8 cellular contexts compared by ENCODE assay signal in the genomic region with DNA sequence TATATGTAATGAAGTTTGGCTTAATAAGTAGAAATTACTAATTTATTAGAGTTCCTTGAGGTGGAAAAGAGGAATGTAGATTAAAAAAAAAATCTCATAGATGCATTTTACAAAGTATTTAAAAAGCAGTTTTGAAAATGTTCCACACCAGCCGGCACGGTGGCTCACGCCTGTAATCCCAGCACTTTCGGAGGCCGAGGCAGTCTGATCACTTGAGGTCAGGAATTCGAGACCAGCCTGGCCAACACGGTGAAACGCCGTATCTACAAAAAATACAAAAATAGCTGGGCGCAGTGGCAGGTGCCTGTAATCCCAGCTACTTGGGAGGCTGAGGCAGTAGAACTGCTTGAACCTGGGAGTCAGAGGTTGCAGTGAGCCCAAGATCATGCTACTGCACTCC. TPM values are rescaled to one million over a fixed set of nuclear protein-coding genes. Genes with fewer than 3 reads are reported as not detected.
"Had no signal": no experiment of that assay in that cellular context is flagged by ENCODE, and none has a peak within 500 bp of the region (broad histone marks: within the 10 kb centered on the region; RNA-seq: fewer than 3 reads in every experiment).

No MANE protein-coding gene starts in this region.

- DNase-seq: IMR-90, KBM-7 had no signal

- H3K4me3 ChIP-seq: K562 had no signal

- H3K27ac ChIP-seq: HL-60 had no signal

- ATAC-seq: HepG2, K562 had no signal

RNA-seq across cellular contexts. Expression of gene CHRM2, which starts 3.2 kb away (rescaled TPM):
- total RNA-seq: HepG2, HT-29, HT1080, K562 had no signal
- polyA plus RNA-seq: HepG2, IgD-negative memory B cell, K562 had no signal
